10 cellular contexts compared by ENCODE assay signal in the genomic region with DNA sequence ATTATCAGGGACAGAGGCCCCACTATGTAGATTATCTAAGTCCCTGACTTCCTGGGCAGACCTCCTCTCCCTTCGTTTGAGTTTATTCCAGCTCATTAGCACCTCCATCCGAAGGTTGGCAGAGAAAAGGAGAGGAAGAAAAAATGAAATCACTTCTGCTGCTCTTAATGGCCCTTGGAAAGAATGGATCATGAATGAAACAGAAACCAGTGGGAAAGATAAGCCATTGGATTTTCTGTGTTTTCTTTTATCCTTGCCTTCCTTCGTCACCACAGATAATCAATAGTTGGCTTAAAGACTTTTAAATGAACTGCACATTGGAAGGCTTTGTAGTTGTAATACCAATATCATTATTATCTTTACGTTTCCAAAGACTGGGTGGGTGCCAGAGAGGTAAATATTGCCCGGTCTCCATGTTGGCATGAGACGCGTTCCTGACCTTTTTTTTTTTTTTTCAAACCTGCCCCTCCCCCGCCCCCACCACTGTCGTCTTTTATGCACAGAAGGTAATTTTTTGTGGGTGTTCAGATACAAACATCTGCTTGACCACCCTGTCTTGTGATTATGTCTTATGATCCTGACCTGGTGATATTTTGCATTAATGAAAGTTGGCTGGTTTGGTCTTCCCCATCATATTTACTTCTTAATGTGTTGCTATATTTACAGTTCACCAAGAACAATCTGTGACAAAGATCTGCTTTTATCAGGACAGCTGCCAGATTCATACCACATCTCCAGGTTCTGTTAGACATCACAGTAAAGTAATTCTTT.
DNase-seq lines count a peak whose midpoint lies in the region; ATAC-seq and TF ChIP-seq lines count a peak whose summit lies in the region.
"Had no signal": no experiment of that assay in that cellular context is flagged by ENCODE, and none has a peak within 500 bp of the region (broad histone marks: within the 10 kb centered on the region; RNA-seq: fewer than 3 reads in every experiment).

No MANE protein-coding gene starts in this region.

- no peaks in the 10 kb centered on the region for H3K36me3 ChIP-seq in esophagus muscularis mucosa
- H3K36me3 ChIP-seq in MM.1S (replicated peaks; ENCODE audit: insufficient read depth, low read length): no peaks in the 10 kb centered on the region; the same call in 1 of the 2 replicates

- ATAC-seq in stimulated activated naive B cell treated with anti-CD40 and anti-IgM and Interleukin-4, amounts not matched to agents 10 μg/mL and 1 μg/mL and 100 μg/mL, for 72 hours (replicated peaks): peak; percentile 21 to 36

- peaks cover 95% of the 10 kb centered on the region for H3K79me2 ChIP-seq in MM.1S (ENCODE audit: low read length)

- TF ChIP-seq POLR2A in esophagus muscularis mucosa (IDR thresholded peaks at IDR 0.05; ENCODE audit: low read depth) (no peak), lower leg skin (IDR thresholded peaks at IDR 0.05) (no peak)

- DNase-seq in NCI-H748 (lab: John Stamatoyannopoulos, UW; ENCODE audit: unreplicated experiment) (peak; percentile 20), NCI-H748 treated with DMSO at 0.1 percent for 48 hours (lab: John Stamatoyannopoulos, UW) (no peak), NCI-H774 (lab: John Stamatoyannopoulos, UW) (peak; percentile 30), esophagus muscularis mucosa (ENCODE audit: extremely low spot score) (no peak), lower leg skin (ENCODE audit: low spot score in 2 of 2) (no peak), MM.1S (no peak), nucleus accumbens (lab: John Stamatoyannopoulos, UW) (no peak)
- no peak for DNase-seq in stimulated activated naive B cell treated with anti-CD40 and anti-IgM and Interleukin-4, amounts not matched to agents 10 μg/mL and 1 μg/mL and 100 μg/mL, for 72 hours
- DNase-seq: ACHN, retina had no signal

- WGBS in esophagus muscularis mucosa: 57% methylated on average over 9 of the region's 9 CpGs
- WGBS in lower leg skin, 2 donors: 53 to 55% methylated on average over 9 of the region's 9 CpGs

- H3K4me2 ChIP-seq in MM.1S (ENCODE audit: low read depth, low read length): no peak overlapping the region

- no peaks in the 10 kb centered on the region for H3K9me3 ChIP-seq in esophagus muscularis mucosa
- H3K9me3 ChIP-seq in MM.1S (replicated peaks; ENCODE audit: insufficient read depth, low read length): no peaks in the 10 kb centered on the region

- H3K9ac ChIP-seq in MM.1S (ENCODE audit: low read length): no peak overlapping the region

- H3K4me1 Mint-ChIP-seq in stimulated activated naive B cell treated with anti-CD40 and anti-IgM and Interleukin-4, amounts not matched to agents 10 μg/mL and 1 μg/mL and 100 μg/mL, for 72 hours: peaks cover 45 to 86% of the 10 kb centered on the region in 2 donors

- H3K9me3 Mint-ChIP-seq in stimulated activated naive B cell treated with anti-CD40 and anti-IgM and Interleukin-4, amounts not matched to agents 10 μg/mL and 1 μg/mL and 100 μg/mL, for 72 hours: peaks cover 6% of the 10 kb centered on the region in 2 donors

- H4K20me1 ChIP-seq in MM.1S (ENCODE audit: insufficient read depth, low read length): no peaks in the 10 kb centered on the region

- no peaks in the 10 kb centered on the region for H3F3A ChIP-seq in MM.1S (ENCODE audit: insufficient read depth, low read length)

- peak overlapping the region; percentile 100 for H3K27ac Mint-ChIP-seq in stimulated activated naive B cell treated with anti-CD40 and anti-IgM and Interleukin-4, amounts not matched to agents 10 μg/mL and 1 μg/mL and 100 μg/mL, for 72 hours

- TF ChIP-seq CTCF in esophagus muscularis mucosa (IDR thresholded peaks at IDR 0.05) (no peak), lower leg skin (IDR thresholded peaks at IDR 0.05) (no peak), MM.1S (IDR thresholded peaks at IDR 0.05; ENCODE audit: low read length) (no peak)

- peaks cover 52 to 82% of the 10 kb centered on the region in 2 donors for H3K36me3 Mint-ChIP-seq in stimulated activated naive B cell treated with anti-CD40 and anti-IgM and Interleukin-4, amounts not matched to agents 10 μg/mL and 1 μg/mL and 100 μg/mL, for 72 hours

- H3K4me3 ChIP-seq in esophagus muscularis mucosa (no peak overlapping the region), lower leg skin (ENCODE audit: low read depth, poor library complexity, severe bottlenecking) (no peak overlapping the region), MM.1S (ENCODE audit: low read length) (no peak overlapping the region)

- no peak overlapping the region for H2AFZ ChIP-seq in MM.1S (ENCODE audit: low read length)

- H3K4me1 ChIP-seq in esophagus muscularis mucosa (peaks cover 51 to 68% (median 60%) of the 10 kb centered on the region in 4 donors), MM.1S (ENCODE audit: low read length) (peaks cover 5% of the 10 kb centered on the region; the same call in 1 of the 2 replicates)

- intact Hi-C loops in esophagus muscularis mucosa (cut with DNase I) (no loop called here), lower leg skin (cut with DNase I; ENCODE audit: low total_unique reads) (no loop called here)

- H3K4me3 Mint-ChIP-seq in stimulated activated naive B cell treated with anti-CD40 and anti-IgM and Interleukin-4, amounts not matched to agents 10 μg/mL and 1 μg/mL and 100 μg/mL, for 72 hours: peak overlapping the region; percentile 29 to 53

- no peaks in the 10 kb centered on the region for H3K9me2 ChIP-seq in MM.1S (replicated peaks; ENCODE audit: insufficient read depth, low read length)

- peak overlapping the region; percentile 76 to 80 (median 78) for H3K27ac ChIP-seq in esophagus muscularis mucosa (replicated peaks in 1 of 4)
- H3K27ac ChIP-seq in MM.1S (ENCODE audit: low read length): no peak overlapping the region

- no peaks in the 10 kb centered on the region for H3K27me3 ChIP-seq in esophagus muscularis mucosa
- H3K27me3 ChIP-seq in MM.1S (replicated peaks; ENCODE audit: insufficient read depth, low read length): no peaks in the 10 kb centered on the region

- no peak for TF ChIP-seq EP300 in esophagus muscularis mucosa (IDR thresholded peaks at IDR 0.05)

- no peaks in the 10 kb centered on the region for H3K27me3 Mint-ChIP-seq in stimulated activated naive B cell treated with anti-CD40 and anti-IgM and Interleukin-4, amounts not matched to agents 10 μg/mL and 1 μg/mL and 100 μg/mL, for 72 hours

Comparison
In these comparisons a context has a peak if more than half of its experiments do, and no peak if none do; other contexts are left out.
1. DNase-seq: peak in NCI-H748 (single experiment) and NCI-H774 (single experiment); none in NCI-H748 treated with DMSO at 0.1 percent for 48 hours (single experiment), esophagus muscularis mucosa (single experiment), stimulated activated naive B cell treated with anti-CD40 and anti-IgM and Interleukin-4, amounts not matched to agents 10 μg/mL and 1 μg/mL and 100 μg/mL, for 72 hours (single experiment), lower leg skin (0 of 2), MM.1S (single experiment) and nucleus accumbens (0 of 56).